Comparison of ENCODE assay signal across 8 cellular contexts in genomic region chr14:100158566-100159106, GRCh38. TPM values are rescaled to one million over a fixed set of nuclear protein-coding genes. Genes with fewer than 3 reads are reported as not detected.
A peak's percentile ranks its signal among the peaks of the same experiment; 100 is the strongest.
DNase-seq lines count a peak whose midpoint lies in the region; ATAC-seq, FAIRE-seq and TF ChIP-seq lines count a peak whose summit lies in the region.

No MANE protein-coding gene starts in this region.

- no peak for TF ChIP-seq POLR2A in vagina (IDR thresholded peaks at IDR 0.05)

- no peak for ATAC-seq in stimulated activated naive CD8-positive, alpha-beta T cell treated with anti-CD3 and anti-CD28 coated beads, Interleukin-15, Interleukin-2, amounts not matched to agents 100 U/mL and 50 U/mL, for 24 hours

- H2AFZ ChIP-seq in astrocyte (ENCODE audit: low read depth, low read length), result peak overlapping the region; percentile 26

- H3K4me3 ChIP-seq in astrocyte (ENCODE audit: insufficient read depth, low read depth, low read length) (no peak overlapping the region), mucosa of stomach (ENCODE audit: low read length) (peak overlapping the region; percentile 14), vagina (peak overlapping the region; percentile 25 to 42)

- FAIRE-seq in astrocyte (lab: Jason Lieb, UNC), result no peak

- H3K27ac Mint-ChIP-seq in stimulated activated naive CD8-positive, alpha-beta T cell treated with anti-CD3 and anti-CD28 coated beads, Interleukin-15, Interleukin-2, amounts not matched to agents 100 ng/mL and 50 ng/mL, for 24 hours, result no peak overlapping the region
- H3K27ac Mint-ChIP-seq in astrocyte (ENCODE audit: unreplicated experiment), result no peak overlapping the region

- no peak overlapping the region for H3K9ac ChIP-seq in astrocyte (ENCODE audit: low read length)
- H3K9ac ChIP-seq in mucosa of stomach (ENCODE audit: low read length), result peak overlapping the region; percentile 79

- H3K4me1 ChIP-seq in astrocyte (ENCODE audit: insufficient read depth, low read length) (peaks cover 2% of the 10 kb centered on the region), mucosa of stomach (ENCODE audit: control insufficient read depth, insufficient read depth, low read length) (peaks cover 32% of the 10 kb centered on the region), vagina (peaks cover 30% of the 10 kb centered on the region)

- H3K4me2 ChIP-seq in astrocyte (ENCODE audit: low read length), result peak overlapping the region; percentile 66

- H3K4me1 Mint-ChIP-seq in stimulated activated naive CD8-positive, alpha-beta T cell treated with anti-CD3 and anti-CD28 coated beads, Interleukin-15, Interleukin-2, amounts not matched to agents 100 ng/mL and 50 ng/mL, for 24 hours (ENCODE audit: low read depth), result peaks cover 3% of the 10 kb centered on the region
- no peaks in the 10 kb centered on the region for H3K4me1 Mint-ChIP-seq in astrocyte (ENCODE audit: low read depth, unreplicated experiment)

- peaks cover 17% of the 10 kb centered on the region for H3K27me3 Mint-ChIP-seq in stimulated activated naive CD8-positive, alpha-beta T cell treated with anti-CD3 and anti-CD28 coated beads, Interleukin-15, Interleukin-2, amounts not matched to agents 100 ng/mL and 50 ng/mL, for 24 hours
- peaks cover 39% of the 10 kb centered on the region for H3K27me3 Mint-ChIP-seq in astrocyte (ENCODE audit: low read depth, unreplicated experiment)

- peaks cover 15% of the 10 kb centered on the region for H3K9me3 ChIP-seq in astrocyte (ENCODE audit: insufficient read depth, low read depth, low read length)
- H3K9me3 ChIP-seq in mucosa of stomach (ENCODE audit: control insufficient read depth, low read length), result no peaks in the 10 kb centered on the region
- no peaks in the 10 kb centered on the region for H3K9me3 ChIP-seq in vagina

- no peaks in the 10 kb centered on the region for H3K36me3 Mint-ChIP-seq in stimulated activated naive CD8-positive, alpha-beta T cell treated with anti-CD3 and anti-CD28 coated beads, Interleukin-15, Interleukin-2, amounts not matched to agents 100 ng/mL and 50 ng/mL, for 24 hours (ENCODE audit: low read depth)
- no peaks in the 10 kb centered on the region for H3K36me3 Mint-ChIP-seq in astrocyte (ENCODE audit: low read depth, unreplicated experiment)

- no peaks in the 10 kb centered on the region for H4K20me1 ChIP-seq in astrocyte (ENCODE audit: insufficient read depth, low read length)

- H3K79me2 ChIP-seq in astrocyte (ENCODE audit: insufficient read depth, low read length), result no peaks in the 10 kb centered on the region

- H3K27ac ChIP-seq in astrocyte (ENCODE audit: low read depth, low read length), result no peak overlapping the region
- H3K27ac ChIP-seq in vagina, result peak overlapping the region; percentile 28

- peaks cover 25% of the 10 kb centered on the region for H3K27me3 ChIP-seq in astrocyte (ENCODE audit: insufficient read depth, low read length)
- peaks cover 16% of the 10 kb centered on the region for H3K27me3 ChIP-seq in mucosa of stomach (ENCODE audit: control insufficient read depth, insufficient read depth, low read length)
- no peaks in the 10 kb centered on the region for H3K27me3 ChIP-seq in vagina

- intact Hi-C loops in vagina (cut with DNase I), result no loop called here

- TF ChIP-seq CTCF in astrocyte (IDR thresholded peaks at IDR 0.05; ENCODE audit: insufficient read depth, low read depth, low read length) (no peak), vagina (IDR thresholded peaks at IDR 0.05) (no peak)

- DNase-seq in stimulated activated naive CD8-positive, alpha-beta T cell treated with anti-CD3 and anti-CD28 coated beads, Interleukin-15, Interleukin-2, amounts not matched to agents 100 U/mL and 50 U/mL, for 24 hours, result no peak
- no peak for DNase-seq in astrocyte (ENCODE audit: low read depth)
- no peak for DNase-seq in vagina (ENCODE audit: extremely low spot score in 2 of 2)
- DNase-seq in superior temporal gyrus (ENCODE audit: extremely low spot score), result no peak
- DNase-seq in C1 segment of cervical spinal cord (lab: John Stamatoyannopoulos, UW), result no peak
- no peak for DNase-seq in activated CD4-positive, CD25-positive, alpha-beta regulatory T cell treated with anti-CD3 and anti-CD28 coated beads, Interleukin-2, amount 50 U/mL, for 72 hours

- H3K4me3 Mint-ChIP-seq in stimulated activated naive CD8-positive, alpha-beta T cell treated with anti-CD3 and anti-CD28 coated beads, Interleukin-15, Interleukin-2, amounts not matched to agents 100 ng/mL and 50 ng/mL, for 24 hours, result peak overlapping the region; percentile 66
- H3K4me3 Mint-ChIP-seq in astrocyte (ENCODE audit: unreplicated experiment), result no peak overlapping the region

- peaks cover 6% of the 10 kb centered on the region for H3K9me3 Mint-ChIP-seq in stimulated activated naive CD8-positive, alpha-beta T cell treated with anti-CD3 and anti-CD28 coated beads, Interleukin-15, Interleukin-2, amounts not matched to agents 100 ng/mL and 50 ng/mL, for 24 hours
- peaks cover 12% of the 10 kb centered on the region for H3K9me3 Mint-ChIP-seq in astrocyte (ENCODE audit: unreplicated experiment)

- no peaks in the 10 kb centered on the region for H3K36me3 ChIP-seq in astrocyte (ENCODE audit: insufficient read depth, low read length)
- H3K36me3 ChIP-seq in mucosa of stomach (ENCODE audit: control insufficient read depth, insufficient read depth, low read length), result no peaks in the 10 kb centered on the region
- no peaks in the 10 kb centered on the region for H3K36me3 ChIP-seq in vagina

RNA-seq across cellular contexts. Expression of gene DEGS2, which starts 0.8 kb away (rescaled TPM):
- total RNA-seq in astrocyte (0.07 TPM in 1 of 2 replicates, not detected in the other), vagina (19.9 TPM)

Comparison
In these comparisons a context has a peak if more than half of its experiments do, and no peak if none do; other contexts are left out.
1. RNA of gene DEGS2, which starts 0.8 kb away (total RNA-seq): 19.9 TPM in vagina (single experiment); 0.07 TPM in astrocyte; every median in the first group is over 10 times any median in the second.